ENCODE assay signal across 11 cellular contexts in the genomic region with DNA sequence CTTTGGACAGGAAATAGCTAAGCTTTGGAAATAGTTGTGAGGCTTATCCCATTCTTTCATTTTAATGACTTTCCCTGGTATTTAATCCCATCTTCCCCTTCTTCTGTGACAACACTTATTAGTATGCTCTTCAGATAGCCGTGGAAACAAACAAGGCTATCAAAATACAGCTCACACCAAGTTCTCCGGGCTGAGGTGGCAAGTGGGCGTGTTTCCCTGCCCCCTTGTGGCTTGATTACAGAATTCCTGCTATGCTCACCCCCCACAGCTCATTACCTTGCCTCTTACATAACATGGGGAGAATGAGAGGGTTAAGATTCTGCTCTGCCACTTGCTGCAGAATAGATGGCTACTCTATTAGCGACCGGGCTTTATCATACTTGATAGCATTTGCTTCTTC.
DNase-seq lines count a peak whose midpoint lies in the region; ATAC-seq lines count a peak whose summit lies in the region.
"Had no signal": no experiment of that assay in that cellular context is flagged by ENCODE, and none has a peak within 500 bp of the region (broad histone marks: within the 10 kb centered on the region; RNA-seq: fewer than 3 reads in every experiment).

No MANE protein-coding gene starts in this region.

- H3K27ac Mint-ChIP-seq in T-cell = no peak overlapping the region

- POLR2A ChIA-PET in T-cell (lab: Charles Lee) = no interaction called here

- no peaks in the 10 kb centered on the region for H3K9me3 Mint-ChIP-seq in T-cell

- H3K4me1 Mint-ChIP-seq in T-cell = no peaks in the 10 kb centered on the region

- peaks cover 0 to 2% of the 10 kb centered on the region in 2 donors for H3K27me3 Mint-ChIP-seq in T-cell

- CTCF ChIA-PET in T-cell (lab: Charles Lee) = no interaction called here

- DNase-seq in GM04503 (ENCODE audit: low read depth) (peak; percentile 45), LHCN-M2 (ENCODE audit: low read depth) (peak; percentile 25), astrocyte of the hippocampus (ENCODE audit: low read depth, low spot score) (peak; percentile 79), myocyte (ENCODE audit: low read depth) (peak; percentile 21), occipital lobe (lab: John Stamatoyannopoulos, UW) (no peak), retina (no peak), T-cell (no peak)
- DNase-seq: adrenal gland, NCI-H1694, right cardiac atrium had no signal

- ATAC-seq in HG03460 (IDR thresholded peaks at IDR 0.05; ENCODE audit: unreplicated experiment) (no peak), T-cell (replicated peaks in 1 of 4) (no peak)
- ATAC-seq: right cardiac atrium had no signal

- H3K4me3 Mint-ChIP-seq in T-cell = no peak overlapping the region

- no peaks in the 10 kb centered on the region for H3K36me3 Mint-ChIP-seq in T-cell

Comparison
In these comparisons a context has a peak if more than half of its experiments do, and no peak if none do; other contexts are left out.
1. DNase-seq: peak in GM04503 (single experiment), LHCN-M2 (single experiment), astrocyte of the hippocampus (single experiment) and myocyte (single experiment); none in occipital lobe (single experiment), retina (single experiment) and T-cell (0 of 34).